ENCODE assay signal across 12 cellular contexts in genomic region chr7:128867842-128868623, GRCh38. TPM values are rescaled to one million over a fixed set of nuclear protein-coding genes. Genes with fewer than 3 reads are reported as not detected.
DNase-seq lines count a peak whose midpoint lies in the region; ATAC-seq and TF ChIP-seq lines count a peak whose summit lies in the region.
"Had no signal": no experiment of that assay in that cellular context is flagged by ENCODE, and none has a peak within 500 bp of the region (broad histone marks: within the 10 kb centered on the region; RNA-seq: fewer than 3 reads in every experiment).

No MANE protein-coding gene starts in this region.

- no peaks in the 10 kb centered on the region for H3K27me3 ChIP-seq in WERI-Rb-1 (ENCODE audit: insufficient read depth, low read depth, severe bottlenecking)

- peak overlapping the region; percentile 49 for H3K4me3 ChIP-seq in WERI-Rb-1 (ENCODE audit: low read depth, low read length)
- no peak overlapping the region for H3K4me3 ChIP-seq in mucosa of descending colon

- peak; percentile 11 for ATAC-seq in mucosa of descending colon
- no peak for ATAC-seq in HG02885 (IDR thresholded peaks at IDR 0.05; ENCODE audit: poor library complexity, unreplicated experiment)
- no peak for ATAC-seq in left lobe of liver
- no peak for ATAC-seq in Right ventricle myocardium inferior

- TF ChIP-seq CTCF in WERI-Rb-1 (IDR thresholded peaks at IDR 0.05; ENCODE audit: low read depth, low read length) (no peak), mucosa of descending colon (IDR thresholded peaks at IDR 0.05) (no peak)

- H3K9me3 ChIP-seq in WERI-Rb-1 (ENCODE audit: severe bottlenecking) (no peaks in the 10 kb centered on the region), mucosa of descending colon (no peaks in the 10 kb centered on the region)

- H3K36me3 ChIP-seq in WERI-Rb-1 (peaks cover 17% of the 10 kb centered on the region), mucosa of descending colon (ENCODE audit: low read depth) (no peaks in the 10 kb centered on the region)

- DNase-seq in DMS79 treated with DMSO at 0.1 percent for 48 hours (lab: John Stamatoyannopoulos, UW) (peak; percentile 74), NCI-H2029 (lab: John Stamatoyannopoulos, UW) (peak; percentile 63), WERI-Rb-1 (peak; percentile 88), mucosa of descending colon (peak in 2 of 3 donors; percentile 55), left lobe of liver (ENCODE audit: low spot score) (no peak), Right ventricle myocardium inferior (ENCODE audit: missing footprints) (no peak)
- DNase-seq in activated naive CD4-positive, alpha-beta T cell treated with anti-CD3 and anti-CD28 coated beads, Interleukin-2, amount 50 U/mL, for 16 hours, result no peak
- DNase-seq: effector CD8-positive, alpha-beta T cell; stimulated activated CD4-positive, alpha-beta T cell treated with anti-CD3 and anti-CD28 coated beads, Interleukin-2, amount 100 ng/mL, for 48 hours had no signal

- peak overlapping the region; percentile 12 for H3K27ac ChIP-seq in WERI-Rb-1

- intact Hi-C loops in mucosa of descending colon (cut with DNase I, micrococcal nuclease), result no loop called here
- intact Hi-C loops in Right ventricle myocardium inferior (cut with DNase I), result no loop called here

- peaks cover 25% of the 10 kb centered on the region for H3K4me1 ChIP-seq in mucosa of descending colon (ENCODE audit: low read depth)

RNA-seq across cellular contexts. Expression of gene ATP6V1F, which starts 5.4 kb away (rescaled TPM):
- total RNA-seq in mucosa of descending colon, result 10 to 100 TPM; 55.6 to 85.5 (median 82.4) TPM
- total RNA-seq in left lobe of liver, result 28.2 TPM
- 128 TPM for total RNA-seq in Right ventricle myocardium inferior

RNA-seq across cellular contexts. Expression of gene FLNC, which starts 37.8 kb away (rescaled TPM):
- total RNA-seq in mucosa of descending colon (100 to 1,000 TPM in 1 of 3 donors, 10 to 100 TPM in 1, 1 to 10 TPM in 1; 6.9 to 267 (median 15.0) TPM), left lobe of liver (0.55 TPM), Right ventricle myocardium inferior (905 TPM)

RNA-seq across cellular contexts. Expression of gene KCP, which starts 42.5 kb away (rescaled TPM):
- total RNA-seq in mucosa of descending colon (1 to 10 TPM in 2 of 3 donors, under 1 TPM in 1; 0.47 to 1.7 (median 1.4) TPM), left lobe of liver (0.15 TPM), Right ventricle myocardium inferior (0.11 TPM)
- total RNA-seq: lung microvascular endothelial cell, NCI-H460 had no signal

Comparison
In these comparisons a context has a peak if more than half of its experiments do, and no peak if none do; other contexts are left out.
1. DNase-seq: peak in DMS79 treated with DMSO at 0.1 percent for 48 hours (single experiment), NCI-H2029 (single experiment), WERI-Rb-1 (single experiment) and mucosa of descending colon (2 of 3); none in activated naive CD4-positive, alpha-beta T cell treated with anti-CD3 and anti-CD28 coated beads, Interleukin-2, amount 50 U/mL, for 16 hours (single experiment), left lobe of liver (single experiment) and Right ventricle myocardium inferior (single experiment).